21 cellular contexts compared by ENCODE assay signal in genomic region chr11:128603003-128603715, GRCh38. TPM values are rescaled to one million over a fixed set of nuclear protein-coding genes. Genes with fewer than 3 reads are reported as not detected.
DNase-seq lines count a peak whose midpoint lies in the region; ATAC-seq and TF ChIP-seq lines count a peak whose summit lies in the region.
"Had no signal": no experiment of that assay in that cellular context is flagged by ENCODE, and none has a peak within 500 bp of the region (broad histone marks: within the 10 kb centered on the region; RNA-seq: fewer than 3 reads in every experiment).

No MANE protein-coding gene starts in this region.

- intact Hi-C loops in IMR-90 (cut with micrococcal nuclease): no loop called here

- no peak overlapping the region for H4K8ac ChIP-seq in IMR-90 (ENCODE audit: low read depth in 2 of 2, low read length in 2 of 2)

- 83% methylated on average over 1 of the region's 3 CpGs; no CpG with 5 or more reads in 1 of the 2 experiments for WGBS in IMR-90 (ENCODE audit: extremely low coverage in 2 of 2, insufficient read length in 1 of 2), 2 experiments

- H2BK5ac ChIP-seq in IMR-90 (ENCODE audit: low read depth, low read length, poor library complexity, severe bottlenecking): no peak overlapping the region

- 0 out of 2 replicates have a peak overlapping the region, but pooled peaks have one; percentile 21 for H3K14ac ChIP-seq in IMR-90 (replicated peaks; ENCODE audit: low read depth, low read length)

- no peak overlapping the region for H3K23ac ChIP-seq in IMR-90 (ENCODE audit: low read depth, low read length)

- H2AK9ac ChIP-seq in IMR-90 (replicated peaks; ENCODE audit: low read depth, low read length, poor library complexity): no peak overlapping the region

- no peak overlapping the region for H2BK20ac ChIP-seq in IMR-90 (ENCODE audit: low read depth, low read length)

- H2BK15ac ChIP-seq in IMR-90 (ENCODE audit: low read depth, low read length): no peak overlapping the region

- H3K4ac ChIP-seq in IMR-90 (ENCODE audit: low read depth, low read length): no peak overlapping the region

- peaks cover 2% of the 10 kb centered on the region; the same call in 1 of the 2 replicates for H3K27me3 ChIP-seq in IMR-90 (ENCODE audit: control insufficient read depth, insufficient read depth, low read length)
- H3K27me3 ChIP-seq in Peyer's patch: no peaks in the 10 kb centered on the region
- H3K27me3 ChIP-seq: testis had no signal

- in situ Hi-C loops in IMR-90 (cut with MboI; ENCODE audit: low sequenced_read_pairs): no loop called here

- POLR2A ChIA-PET in IMR-90 (lab: Charles Lee; ENCODE audit: unreplicated experiment): no interaction called here
- POLR2A ChIA-PET in naive thymus-derived CD8-positive, alpha-beta T cell (lab: Charles Lee): interaction anchor here (0.8 to 2.3 kb wide), 11 partner anchors 10 to 80 kb away, joined by 3 to 20 read pairs (median 4); no protein-coding TSS in a partner anchor

- no TSS peak for BruUV-seq in IMR-90 (replicated peaks; lab: Mats Ljungman, UMichigan)

- no peak overlapping the region for H3K56ac ChIP-seq in IMR-90 (ENCODE audit: extremely low read depth, insufficient read depth, low read length)

- H2AFZ ChIP-seq in IMR-90 (replicated peaks; ENCODE audit: low read length, poor library complexity): no peak overlapping the region

- H3K36me3 ChIP-seq in IMR-90 (ENCODE audit: control insufficient read depth, insufficient read depth, low read length) (no peaks in the 10 kb centered on the region), Peyer's patch (no peaks in the 10 kb centered on the region)

- no peaks in the 10 kb centered on the region for H4K20me1 ChIP-seq in IMR-90 (ENCODE audit: insufficient read depth, low read length)

- H4K5ac ChIP-seq in IMR-90 (ENCODE audit: low read depth, low read length): no peak overlapping the region

- TF ChIP-seq POLR2A in IMR-90 (IDR thresholded peaks at IDR 0.05; ENCODE audit: low read depth, low read length) (no peak), Peyer's patch (IDR thresholded peaks at IDR 0.05) (no peak)

- H3K27ac Mint-ChIP-seq in activated T-helper 17 cell treated with anti-CD3 and anti-CD28 coated beads, Interleukin-2, amount 50 U/mL, for 72 hours: no peak overlapping the region
- H3K27ac Mint-ChIP-seq in naive thymus-derived CD8-positive, alpha-beta T cell: peak overlapping the region in 7 of 10 donors; percentile 11 to 65 (median 41)
- H3K27ac Mint-ChIP-seq: CD14-positive monocyte had no signal

- H3K4me2 ChIP-seq in IMR-90 (ENCODE audit: low read depth, low read length): no peak overlapping the region
- H3K4me2 ChIP-seq: KMS-11 had no signal

- DNase-seq in activated T-cell treated with anti-CD3 and anti-CD28 coated beads, Interleukin-2, amount 50 U/mL, for 4 hours: no peak
- DNase-seq in activated T-cell treated with anti-CD3 and anti-CD28 coated beads for 4 hours: no peak
- DNase-seq in IMR-90: no peak
- DNase-seq in naive thymus-derived CD8-positive, alpha-beta T cell: no peak
- DNase-seq in NCI-H524 (lab: John Stamatoyannopoulos, UW): no peak
- no peak for DNase-seq in Peyer's patch
- DNase-seq in AG08395 (ENCODE audit: low spot score): no peak
- DNase-seq: activated effector memory CD4-positive, alpha-beta T cell treated with anti-CD3 and anti-CD28 coated beads, Interleukin-2, amount 50 U/mL, for 16 hours; central memory CD4-positive, alpha-beta T cell; left cardiac atrium; NCI-H1092; NCI-H446; retina; stimulated activated CD4-positive, alpha-beta T cell treated with anti-CD3 and anti-CD28 coated beads, Interleukin-12 subunit alpha, Interleukin-12 subunit beta, amount 100 ng/mL, for 4 hours; T-helper 1 cell; testis had no signal

- TF ChIP-seq RAD21 in IMR-90 (IDR thresholded peaks at IDR 0.05; ENCODE audit: low read length): no peak

- no peak overlapping the region for H4K91ac ChIP-seq in IMR-90 (ENCODE audit: insufficient read depth, low read depth, low read length)

- no peak overlapping the region for H2AK5ac ChIP-seq in IMR-90 (ENCODE audit: low read depth, low read length)

- H3K4me3 Mint-ChIP-seq in activated T-cell treated with anti-CD3 and anti-CD28 coated beads, Interleukin-2, amount 50 U/mL, for 4 hours: no peak overlapping the region
- peak overlapping the region; percentile 35 for H3K4me3 Mint-ChIP-seq in activated T-helper 17 cell treated with anti-CD3 and anti-CD28 coated beads, Interleukin-2, amount 50 U/mL, for 72 hours
- peak overlapping the region in 2 of 10 donors; percentile 33 to 38 for H3K4me3 Mint-ChIP-seq in naive thymus-derived CD8-positive, alpha-beta T cell
- H3K4me3 Mint-ChIP-seq: CD14-positive monocyte had no signal

- H3K4me3 ChIP-seq in IMR-90 (ENCODE audit: insufficient read depth, low read depth, low read length) (no peak overlapping the region), Peyer's patch (no peak overlapping the region)
- H3K4me3 ChIP-seq: testis had no signal

- H3K9me3 ChIP-seq in IMR-90 (ENCODE audit: control insufficient read depth, insufficient read depth, low read length): no peaks in the 10 kb centered on the region
- H3K9me3 ChIP-seq in Peyer's patch: no peaks in the 10 kb centered on the region
- H3K9me3 ChIP-seq: testis had no signal

- H3K9ac ChIP-seq in IMR-90 (ENCODE audit: low read depth, low read length): no peak overlapping the region
- H3K9ac ChIP-seq: KMS-11 had no signal

- TF ChIP-seq CTCF in IMR-90 (conservative IDR thresholded peaks at IDR 0.05; ENCODE audit: low read depth, low read length) (no peak), Peyer's patch (IDR thresholded peaks at IDR 0.05) (no peak)

- no peaks in the 10 kb centered on the region for H3K79me1 ChIP-seq in IMR-90 (ENCODE audit: low read depth in 1 of 2, low read length in 2 of 2)

- peak; percentile 39 to 41 for ATAC-seq in activated T-cell treated with anti-CD3 and anti-CD28 coated beads, Interleukin-2, amount 50 U/mL, for 4 hours
- no peak for ATAC-seq in IMR-90 (ENCODE audit: low read depth)
- ATAC-seq in activated T-helper 17 cell treated with anti-CD3 and anti-CD28 coated beads, Interleukin-2, amount 50 U/mL, for 72 hours (replicated peaks): peak; percentile 40
- ATAC-seq in naive thymus-derived CD8-positive, alpha-beta T cell: peak; percentile 44 to 51
- ATAC-seq: esophagus mucosa, Right ventricle myocardium inferior had no signal

- no peaks in the 10 kb centered on the region for H3K9me3 Mint-ChIP-seq in activated T-cell treated with anti-CD3 and anti-CD28 coated beads, Interleukin-2, amount 50 U/mL, for 4 hours
- no peaks in the 10 kb centered on the region for H3K9me3 Mint-ChIP-seq in activated T-helper 17 cell treated with anti-CD3 and anti-CD28 coated beads, Interleukin-2, amount 50 U/mL, for 72 hours
- no peaks in the 10 kb centered on the region for H3K9me3 Mint-ChIP-seq in naive thymus-derived CD8-positive, alpha-beta T cell
- H3K9me3 Mint-ChIP-seq: CD14-positive monocyte had no signal

- H3K27ac ChIP-seq in IMR-90 (ENCODE audit: insufficient read depth, low read length) (no peak overlapping the region), Peyer's patch (no peak overlapping the region)
- H3K27ac ChIP-seq: KMS-11, testis had no signal

- no peaks in the 10 kb centered on the region for H3K27me3 Mint-ChIP-seq in activated T-cell treated with anti-CD3 and anti-CD28 coated beads, Interleukin-2, amount 50 U/mL, for 4 hours (ENCODE audit: low read depth)
- no peaks in the 10 kb centered on the region for H3K27me3 Mint-ChIP-seq in activated T-helper 17 cell treated with anti-CD3 and anti-CD28 coated beads, Interleukin-2, amount 50 U/mL, for 72 hours
- H3K27me3 Mint-ChIP-seq in naive thymus-derived CD8-positive, alpha-beta T cell: no peaks in the 10 kb centered on the region

- H3K4me1 ChIP-seq in IMR-90 (ENCODE audit: control insufficient read depth, insufficient read depth, low read length): peaks cover 2% of the 10 kb centered on the region; the same call in 1 of the 2 replicates
- no peaks in the 10 kb centered on the region for H3K4me1 ChIP-seq in Peyer's patch
- H3K4me1 ChIP-seq: testis had no signal

- H3K36me3 Mint-ChIP-seq in activated T-cell treated with anti-CD3 and anti-CD28 coated beads, Interleukin-2, amount 50 U/mL, for 4 hours (ENCODE audit: insufficient read depth): no peaks in the 10 kb centered on the region
- H3K36me3 Mint-ChIP-seq in activated T-helper 17 cell treated with anti-CD3 and anti-CD28 coated beads, Interleukin-2, amount 50 U/mL, for 72 hours (ENCODE audit: low read depth): no peaks in the 10 kb centered on the region
- H3K36me3 Mint-ChIP-seq in naive thymus-derived CD8-positive, alpha-beta T cell: no peaks in the 10 kb centered on the region
- H3K36me3 Mint-ChIP-seq: CD14-positive monocyte had no signal

- no peaks in the 10 kb centered on the region for H3K9me1 ChIP-seq in IMR-90 (ENCODE audit: insufficient read depth, low read length)

- dilution Hi-C loops in IMR-90 (cut with HindIII; ENCODE audit: low sequenced_read_pairs, unreplicated experiment): no loop called here

- CTCF ChIA-PET in IMR-90 (lab: Yijun Ruan, JAX): interaction anchor here (0.6 kb wide), 1 partner anchor 300 kb away, joined by 7 read pairs; no protein-coding TSS in a partner anchor

- H2BK120ac ChIP-seq in IMR-90 (ENCODE audit: low read depth, low read length): no peak overlapping the region

- no peak overlapping the region for H3K18ac ChIP-seq in IMR-90 (ENCODE audit: low read depth, low read length)

- peaks cover 50% of the 10 kb centered on the region for H3K4me1 Mint-ChIP-seq in activated T-cell treated with anti-CD3 and anti-CD28 coated beads, Interleukin-2, amount 50 U/mL, for 4 hours (ENCODE audit: low read depth)
- peaks cover 22% of the 10 kb centered on the region for H3K4me1 Mint-ChIP-seq in activated T-helper 17 cell treated with anti-CD3 and anti-CD28 coated beads, Interleukin-2, amount 50 U/mL, for 72 hours
- H3K4me1 Mint-ChIP-seq in naive thymus-derived CD8-positive, alpha-beta T cell: peaks cover 27 to 78% (median 66%) of the 10 kb centered on the region in 4 donors

TF ChIP-seq in IMR-90, 13 proteins besides CTCF, POLR2A, EP300 and RAD21 (continues in another document):
- TF ChIP-seq MAZ (IDR thresholded peaks at IDR 0.05; ENCODE audit: borderline replicate concordance, low read depth, low read length): no peak

RNA-seq across cellular contexts. Expression of gene ETS1, which starts 15.8 kb away (rescaled TPM):
- total RNA-seq in activated T-cell treated with anti-CD3 and anti-CD28 coated beads, Interleukin-2, amount 50 U/mL, for 4 hours: 100 to 1,000 TPM; 246 to 299 (median 258) TPM
- total RNA-seq in IMR-90 (2012; rRNA removed) (56.3 and 60.3 TPM in 2 replicates), Peyer's patch (10 to 100 TPM; 21.9 to 78.4 (median 31.3) TPM)
- 41.2 and 43.6 TPM in 2 replicates for polyA plus RNA-seq in IMR-90 (2012; rRNA removed)
- 19.0 and 24.4 TPM in 2 replicates for polyA plus RNA-seq in IMR-90 (2012; cell fraction: cytosol; rRNA removed)
- polyA plus RNA-seq in IMR-90 (2012; cell fraction: nucleus; rRNA removed; ENCODE audit: low replicate concordance): 13.4 and 42.1 TPM in 2 replicates
- total RNA-seq in activated T-helper 17 cell treated with anti-CD3 and anti-CD28 coated beads, Interleukin-2, amount 50 U/mL, for 72 hours: 100 to 1,000 TPM; 309 to 471 TPM
- total RNA-seq in naive thymus-derived CD8-positive, alpha-beta T cell: 100 to 1,000 TPM; 925 to 962 TPM
- 100 to 1,000 TPM; 407 to 433 (median 430) TPM for polyA plus RNA-seq in naive thymus-derived CD8-positive, alpha-beta T cell
